16 cellular contexts compared by ENCODE assay signal in the genomic region with DNA sequence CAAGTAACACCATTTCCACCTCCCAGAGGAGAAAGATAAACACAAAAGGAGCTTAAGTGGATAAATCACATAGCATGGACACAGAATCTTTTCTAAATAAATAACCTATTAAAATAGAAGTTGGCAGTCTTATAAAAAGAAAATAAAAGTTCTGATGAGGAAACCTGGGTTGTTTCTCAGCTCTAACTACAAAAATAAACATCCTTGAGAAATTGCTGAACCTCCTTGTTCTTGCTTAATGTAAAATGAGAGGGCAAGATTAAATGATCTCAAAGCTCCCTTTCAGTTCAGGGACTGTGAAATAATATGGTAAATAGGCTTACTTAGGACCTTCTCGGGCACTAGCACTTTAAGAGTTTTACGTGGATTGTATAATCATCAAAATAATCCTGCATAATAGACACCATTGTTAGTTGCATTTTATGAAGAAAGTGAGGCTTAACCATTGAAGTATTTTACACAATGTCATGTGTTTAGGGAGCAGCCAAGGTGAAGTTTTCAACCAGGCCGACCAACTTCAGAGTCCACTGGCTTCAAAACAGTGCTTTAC.
DNase-seq lines count a peak whose midpoint lies in the region; ATAC-seq, FAIRE-seq and TF ChIP-seq lines count a peak whose summit lies in the region.
"Had no signal": no experiment of that assay in that cellular context is flagged by ENCODE, and none has a peak within 500 bp of the region (broad histone marks: within the 10 kb centered on the region; RNA-seq: fewer than 3 reads in every experiment).

No MANE protein-coding gene starts in this region.

- H3K4me3 Mint-ChIP-seq in glutamatergic neuron (ENCODE audit: unreplicated experiment): peak overlapping the region; percentile 27
- H3K4me3 Mint-ChIP-seq: CD4-positive, alpha-beta memory T cell; H9 had no signal

- peak overlapping the region in 1 of 2 experiments; percentile 23; a peak in 2 of 6 replicates for H3K27ac ChIP-seq in A549
- H3K27ac ChIP-seq in psoas muscle: no peak overlapping the region

- H3K27me3 ChIP-seq in adipocyte (replicated peaks; ENCODE audit: control insufficient read depth, insufficient read depth, low read length) (no peaks in the 10 kb centered on the region), psoas muscle (ENCODE audit: insufficient read depth in 3 of 3, low read length in 2 of 3) (no peaks in the 10 kb centered on the region)

- intact Hi-C loops in psoas muscle (cut with DNase I): no loop called here

- ATAC-seq in A549: no peak
- ATAC-seq in psoas muscle: no peak
- ATAC-seq: Right ventricle myocardium inferior had no signal

- POLR2A ChIA-PET in A549 (lab: Yijun Ruan, JAX): no interaction called here

- H3K4me3 ChIP-seq in A549: no peak overlapping the region
- H3K4me3 ChIP-seq in adipocyte (ENCODE audit: low read length): no peak overlapping the region
- H3K4me3 ChIP-seq in psoas muscle: no peak overlapping the region

- TF ChIP-seq CTCF in A549 (IDR thresholded peaks at IDR 0.05) (no peak), glutamatergic neuron (IDR thresholded peaks at IDR 0.05; ENCODE audit: partially characterized antibody, unreplicated experiment) (no peak), psoas muscle (IDR thresholded peaks at IDR 0.05) (no peak)

- CTCF ChIA-PET in A549 (lab: Yijun Ruan, JAX): no interaction called here

- H3K36me3 ChIP-seq in adipocyte (ENCODE audit: control insufficient read depth, insufficient read depth, low read length, severe bottlenecking) (no peaks in the 10 kb centered on the region), psoas muscle (ENCODE audit: insufficient read depth in 1 of 2, low read depth in 1 of 2) (no peaks in the 10 kb centered on the region)

- peaks cover 4% of the 10 kb centered on the region for H3K9me3 Mint-ChIP-seq in glutamatergic neuron (ENCODE audit: unreplicated experiment)
- H3K9me3 Mint-ChIP-seq: H9 had no signal

- 49% methylated on average over 3 of the region's 3 CpGs for WGBS in A549 (ENCODE audit: missing lambda C conversion rate)
- WGBS in psoas muscle, 3 donors: 54 to 61% (median 56%) methylated on average over 3 of the region's 3 CpGs

- no peak for TF ChIP-seq RAD21 in A549 (conservative IDR thresholded peaks at IDR 0.05 in 1 of 2, IDR thresholded peaks at IDR 0.05 in 1 of 2)

- no peaks in the 10 kb centered on the region for H3K36me3 Mint-ChIP-seq in glutamatergic neuron (ENCODE audit: unreplicated experiment)
- H3K36me3 Mint-ChIP-seq: CD4-positive, alpha-beta memory T cell had no signal

- H3K4me1 ChIP-seq in A549: peaks cover 23% of the 10 kb centered on the region
- peaks cover 5% of the 10 kb centered on the region for H3K4me1 ChIP-seq in adipocyte (ENCODE audit: control insufficient read depth, insufficient read depth, low read length)
- no peaks in the 10 kb centered on the region for H3K4me1 ChIP-seq in psoas muscle

- peaks cover 40% of the 10 kb centered on the region for H3K4me1 Mint-ChIP-seq in glutamatergic neuron (ENCODE audit: low read depth, unreplicated experiment)
- H3K4me1 Mint-ChIP-seq: CD4-positive, alpha-beta memory T cell; H9 had no signal

- TF ChIP-seq EP300 in A549 (IDR thresholded peaks at IDR 0.05): no peak

- no peak overlapping the region for H3K9ac ChIP-seq in adipocyte (ENCODE audit: low read length)

- H3K27me3 Mint-ChIP-seq in glutamatergic neuron (ENCODE audit: unreplicated experiment): peaks cover 2% of the 10 kb centered on the region
- H3K27me3 Mint-ChIP-seq: CD4-positive, alpha-beta memory T cell had no signal

- H3K9me3 ChIP-seq in A549 (no peaks in the 10 kb centered on the region), adipocyte (ENCODE audit: control insufficient read depth, low read length) (no peaks in the 10 kb centered on the region), psoas muscle (no peaks in the 10 kb centered on the region)

- no peak for FAIRE-seq in A549 (lab: Jason Lieb, UNC)

- in situ Hi-C loops in KBM-7 (cut with MboI; ENCODE audit: low pct_unique_long_range_greater_than_20kb, low sequenced_read_pairs): no loop called here

- peak overlapping the region; percentile 86 for H3K27ac Mint-ChIP-seq in glutamatergic neuron (ENCODE audit: unreplicated experiment)
- H3K27ac Mint-ChIP-seq: CD4-positive, alpha-beta memory T cell; H9 had no signal

- H3K4me2 ChIP-seq in A549: peak overlapping the region; percentile 46

- DNase-seq in A549 (ENCODE audit: low read depth in 1 of 2, low spot score in 1 of 2) (peak in 1 of 2 experiments; percentile 18), H4 (ENCODE audit: low spot score) (peak; percentile 65), adipocyte (ENCODE audit: low read depth) (peak; percentile 55), glutamatergic neuron (no peak), psoas muscle (no peak), HuH-7 (ENCODE audit: low spot score) (no peak), KBM-7 (no peak)
- DNase-seq: ACHN; CD4-positive, alpha-beta memory T cell; H9; Kasumi-1; MV-4-11; NCI-H1436; NCI-H2081 treated with DMSO at 0.1 percent for 48 hours; NCI-H226 had no signal

- no peak for TF ChIP-seq POLR2A in A549 (IDR thresholded peaks at IDR 0.05; ENCODE audit: low read length)

TF ChIP-seq in A549, 52 proteins besides CTCF, POLR2A, EP300 and RAD21:
- TF ChIP-seq, protein P1, sequence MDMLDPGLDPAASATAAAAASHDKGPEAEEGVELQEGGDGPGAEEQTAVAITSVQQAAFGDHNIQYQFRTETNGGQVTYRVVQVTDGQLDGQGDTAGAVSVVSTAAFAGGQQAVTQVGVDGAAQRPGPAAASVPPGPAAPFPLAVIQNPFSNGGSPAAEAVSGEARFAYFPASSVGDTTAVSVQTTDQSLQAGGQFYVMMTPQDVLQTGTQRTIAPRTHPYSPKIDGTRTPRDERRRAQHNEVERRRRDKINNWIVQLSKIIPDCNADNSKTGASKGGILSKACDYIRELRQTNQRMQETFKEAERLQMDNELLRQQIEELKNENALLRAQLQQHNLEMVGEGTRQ (IDR thresholded peaks at IDR 0.05): no peak
- TF ChIP-seq, protein P2, sequence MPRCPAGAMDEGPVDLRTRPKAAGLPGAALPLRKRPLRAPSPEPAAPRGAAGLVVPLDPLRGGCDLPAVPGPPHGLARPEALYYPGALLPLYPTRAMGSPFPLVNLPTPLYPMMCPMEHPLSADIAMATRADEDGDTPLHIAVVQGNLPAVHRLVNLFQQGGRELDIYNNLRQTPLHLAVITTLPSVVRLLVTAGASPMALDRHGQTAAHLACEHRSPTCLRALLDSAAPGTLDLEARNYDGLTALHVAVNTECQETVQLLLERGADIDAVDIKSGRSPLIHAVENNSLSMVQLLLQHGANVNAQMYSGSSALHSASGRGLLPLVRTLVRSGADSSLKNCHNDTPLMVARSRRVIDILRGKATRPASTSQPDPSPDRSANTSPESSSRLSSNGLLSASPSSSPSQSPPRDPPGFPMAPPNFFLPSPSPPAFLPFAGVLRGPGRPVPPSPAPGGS (IDR thresholded peaks at IDR 0.05): no peak
- no peak for TF ChIP-seq CHD2 (IDR thresholded peaks at IDR 0.05; ENCODE audit: low read length, partially characterized antibody)
- no peak for TF ChIP-seq NFE2L2 (conservative IDR thresholded peaks at IDR 0.05; ENCODE audit: low read length)
- no peak for TF ChIP-seq MAFK (IDR thresholded peaks at IDR 0.05; ENCODE audit: partially characterized antibody)
- TF ChIP-seq, protein P3, sequence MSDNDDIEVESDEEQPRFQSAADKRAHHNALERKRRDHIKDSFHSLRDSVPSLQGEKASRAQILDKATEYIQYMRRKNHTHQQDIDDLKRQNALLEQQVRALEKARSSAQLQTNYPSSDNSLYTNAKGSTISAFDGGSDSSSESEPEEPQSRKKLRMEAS (IDR thresholded peaks at IDR 0.05): no peak
- TF ChIP-seq EHMT2 (IDR thresholded peaks at IDR 0.05; ENCODE audit: low read depth): no peak
- TF ChIP-seq, protein P4, sequence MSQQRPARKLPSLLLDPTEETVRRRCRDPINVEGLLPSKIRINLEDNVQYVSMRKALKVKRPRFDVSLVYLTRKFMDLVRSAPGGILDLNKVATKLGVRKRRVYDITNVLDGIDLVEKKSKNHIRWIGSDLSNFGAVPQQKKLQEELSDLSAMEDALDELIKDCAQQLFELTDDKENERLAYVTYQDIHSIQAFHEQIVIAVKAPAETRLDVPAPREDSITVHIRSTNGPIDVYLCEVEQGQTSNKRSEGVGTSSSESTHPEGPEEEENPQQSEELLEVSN (IDR thresholded peaks at IDR 0.05; ENCODE audit: borderline replicate concordance, low read depth): no peak
- TF ChIP-seq CBX8 (IDR thresholded peaks at IDR 0.05): no peak
- TF ChIP-seq HOXB13 (CRISPR knock-in tag; IDR thresholded peaks at IDR 0.05; ENCODE audit: low read depth): no peak
- TF ChIP-seq JUN (IDR thresholded peaks at IDR 0.05): no peak

Comparison
In these comparisons a context has a peak if more than half of its experiments do, and no peak if none do; other contexts are left out.
1. DNase-seq: peak in H4 (single experiment) and adipocyte (single experiment); none in glutamatergic neuron (single experiment), psoas muscle (0 of 2), HuH-7 (single experiment) and KBM-7 (single experiment).